In the genomic region with DNA sequence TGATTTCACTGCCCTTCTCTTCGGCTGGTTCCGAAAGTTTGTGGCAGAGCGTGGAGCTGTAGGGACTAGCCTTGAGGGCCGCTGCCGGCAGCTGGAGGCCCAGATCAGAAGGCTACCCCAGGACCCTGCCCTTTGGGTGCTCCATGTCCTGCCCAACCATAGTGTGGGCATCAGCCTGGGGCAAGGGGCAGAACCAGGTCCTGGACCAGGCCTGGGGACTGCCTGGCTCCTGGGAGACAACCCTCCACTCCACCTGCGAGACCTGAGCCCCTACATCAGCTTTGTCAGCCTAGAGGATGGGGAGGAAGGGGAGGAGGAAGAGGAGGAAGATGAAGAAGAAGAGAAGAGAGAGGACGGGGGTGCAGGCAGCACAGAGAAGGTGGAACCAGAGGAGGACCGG, we compare ENCODE assay signal across 15 cellular contexts. TPM values are rescaled to one million over a fixed set of nuclear protein-coding genes. Genes with fewer than 3 reads are reported as not detected.
A peak's percentile ranks its signal among the peaks of the same experiment; 100 is the strongest.
DNase-seq lines count a peak whose midpoint lies in the region; ATAC-seq and TF ChIP-seq lines count a peak whose summit lies in the region.
"Had no signal": no experiment of that assay in that cellular context is flagged by ENCODE, and none has a peak within 500 bp of the region (broad histone marks: within the 10 kb centered on the region; RNA-seq: fewer than 3 reads in every experiment).

No MANE protein-coding gene starts in this region.

- H3K36me3 ChIP-seq in iPS-15b (ENCODE audit: control insufficient read depth, insufficient read depth, low read length): no peaks in the 10 kb centered on the region
- H3K36me3 ChIP-seq: heart right ventricle, stomach had no signal

- peaks cover 53% of the 10 kb centered on the region for H3K27me3 ChIP-seq in iPS-15b (ENCODE audit: control insufficient read depth, insufficient read depth, low read length)

- H3K4me1 Mint-ChIP-seq in activated CD8-positive, alpha-beta memory T cell treated with anti-CD3 and anti-CD28 coated beads, Interleukin-2, amount 10 ng/mL, durations not matched to agents 7 days and 5 days: peaks cover 22% of the 10 kb centered on the region
- peaks cover 24% of the 10 kb centered on the region for H3K4me1 Mint-ChIP-seq in activated B cell treated with CpG ODN at 0.5 μM for 24 hours
- H3K4me1 Mint-ChIP-seq in stimulated activated effector memory CD8-positive, alpha-beta T cell treated with anti-CD3 and anti-CD28 coated beads, Interleukin-12 subunit alpha, Interleukin-12 subunit beta, amount 100 ng/mL, for 72 hours: peaks cover 26% of the 10 kb centered on the region

- H3K4me3 ChIP-seq in iPS-15b (ENCODE audit: low read depth, low read length): peak overlapping the region; percentile 62

- no peak for TF ChIP-seq CTCF in activated B cell treated with CpG ODN at 0.5 μM for 24 hours (IDR thresholded peaks at IDR 0.05)

- no peaks in the 10 kb centered on the region for H3K9me3 ChIP-seq in iPS-15b (ENCODE audit: control insufficient read depth, insufficient read depth, low read length)
- H3K9me3 ChIP-seq: heart right ventricle, stomach had no signal

- ATAC-seq in activated CD8-positive, alpha-beta memory T cell treated with anti-CD3 and anti-CD28 coated beads, Interleukin-2, amount 10 ng/mL, durations not matched to agents 7 days and 5 days: no peak
- ATAC-seq in activated B cell treated with CpG ODN at 0.5 μM for 24 hours (ENCODE audit: low read depth): no peak
- ATAC-seq in stimulated activated effector memory CD8-positive, alpha-beta T cell treated with anti-CD3 and anti-CD28 coated beads, Interleukin-12 subunit alpha, Interleukin-12 subunit beta, amount 100 ng/mL, for 72 hours: no peak

- H3K9me3 Mint-ChIP-seq in activated CD8-positive, alpha-beta memory T cell treated with anti-CD3 and anti-CD28 coated beads, Interleukin-2, amount 10 ng/mL, durations not matched to agents 7 days and 5 days (ENCODE audit: low read depth): no peaks in the 10 kb centered on the region
- H3K9me3 Mint-ChIP-seq in activated B cell treated with CpG ODN at 0.5 μM for 24 hours: no peaks in the 10 kb centered on the region
- H3K9me3 Mint-ChIP-seq in stimulated activated effector memory CD8-positive, alpha-beta T cell treated with anti-CD3 and anti-CD28 coated beads, Interleukin-12 subunit alpha, Interleukin-12 subunit beta, amount 100 ng/mL, for 72 hours: no peaks in the 10 kb centered on the region

- no peaks in the 10 kb centered on the region for H3K36me3 Mint-ChIP-seq in activated CD8-positive, alpha-beta memory T cell treated with anti-CD3 and anti-CD28 coated beads, Interleukin-2, amount 10 ng/mL, durations not matched to agents 7 days and 5 days
- no peaks in the 10 kb centered on the region for H3K36me3 Mint-ChIP-seq in activated B cell treated with CpG ODN at 0.5 μM for 24 hours (ENCODE audit: low read depth)
- H3K36me3 Mint-ChIP-seq in stimulated activated effector memory CD8-positive, alpha-beta T cell treated with anti-CD3 and anti-CD28 coated beads, Interleukin-12 subunit alpha, Interleukin-12 subunit beta, amount 100 ng/mL, for 72 hours: no peaks in the 10 kb centered on the region

- CTCF ChIA-PET in activated CD8-positive, alpha-beta memory T cell treated with anti-CD3 and anti-CD28 coated beads, Interleukin-2, amount 10 ng/mL, durations not matched to agents 7 days and 5 days (lab: Charles Lee): interaction anchor here (1.0 to 1.2 kb wide), 2 partner anchors 39 to 115 kb away, joined by 3 read pairs; no protein-coding TSS in a partner anchor
- CTCF ChIA-PET in activated B cell treated with CpG ODN at 0.5 μM for 24 hours (lab: Charles Lee): no interaction called here

- no peaks in the 10 kb centered on the region for H3K4me1 ChIP-seq in iPS-15b (ENCODE audit: control insufficient read depth, insufficient read depth, low read length)

- POLR2A ChIA-PET in activated B cell treated with CpG ODN at 0.5 μM for 24 hours (lab: Charles Lee): no interaction called here

- intact Hi-C loops in activated B cell treated with CpG ODN at 0.5 μM for 24 hours (cut with micrococcal nuclease): no loop called here

- no peak for DNase-seq in activated CD8-positive, alpha-beta memory T cell treated with anti-CD3 and anti-CD28 coated beads, Interleukin-2, amount 10 ng/mL, durations not matched to agents 7 days and 5 days
- no peak for DNase-seq in activated CD8-positive, alpha-beta memory T cell treated with anti-CD3 and anti-CD28 coated beads for 24 hours
- DNase-seq in activated B cell treated with CpG ODN at 0.5 μM for 24 hours (no peak), RKO (ENCODE audit: low spot score) (no peak), occipital lobe (lab: John Stamatoyannopoulos, UW) (no peak), SIG-M5 treated with dmso at 0.1 percent for 504 hours (lab: John Stamatoyannopoulos, UW; ENCODE audit: unreplicated experiment) (no peak)
- no peak for DNase-seq in stimulated activated effector memory CD8-positive, alpha-beta T cell treated with anti-CD3 and anti-CD28 coated beads, Interleukin-12 subunit alpha, Interleukin-12 subunit beta, amount 100 ng/mL, for 72 hours (ENCODE audit: low spot score in 2 of 2)
- DNase-seq: activated effector memory CD4-positive, alpha-beta T cell treated with Interleukin-2 at 50 U/mL for 16 hours; heart right ventricle; KG1; NCI-H345; stomach had no signal

- peaks cover 33% of the 10 kb centered on the region for H3K27me3 Mint-ChIP-seq in activated CD8-positive, alpha-beta memory T cell treated with anti-CD3 and anti-CD28 coated beads, Interleukin-2, amount 10 ng/mL, durations not matched to agents 7 days and 5 days
- peaks cover 6% of the 10 kb centered on the region for H3K27me3 Mint-ChIP-seq in activated B cell treated with CpG ODN at 0.5 μM for 24 hours

- H3K9ac ChIP-seq in iPS-15b (ENCODE audit: low read depth, low read length): no peak overlapping the region

- H3K4me3 Mint-ChIP-seq in activated CD8-positive, alpha-beta memory T cell treated with anti-CD3 and anti-CD28 coated beads, Interleukin-2, amount 10 ng/mL, durations not matched to agents 7 days and 5 days: peak overlapping the region; percentile 60
- H3K4me3 Mint-ChIP-seq in activated B cell treated with CpG ODN at 0.5 μM for 24 hours: peak overlapping the region; percentile 75
- peak overlapping the region; percentile 76 for H3K4me3 Mint-ChIP-seq in stimulated activated effector memory CD8-positive, alpha-beta T cell treated with anti-CD3 and anti-CD28 coated beads, Interleukin-12 subunit alpha, Interleukin-12 subunit beta, amount 100 ng/mL, for 72 hours

- no peak overlapping the region for H3K27ac Mint-ChIP-seq in activated CD8-positive, alpha-beta memory T cell treated with anti-CD3 and anti-CD28 coated beads, Interleukin-2, amount 10 ng/mL, durations not matched to agents 7 days and 5 days
- H3K27ac Mint-ChIP-seq in activated B cell treated with CpG ODN at 0.5 μM for 24 hours: no peak overlapping the region
- peak overlapping the region; percentile 29 for H3K27ac Mint-ChIP-seq in stimulated activated effector memory CD8-positive, alpha-beta T cell treated with anti-CD3 and anti-CD28 coated beads, Interleukin-12 subunit alpha, Interleukin-12 subunit beta, amount 100 ng/mL, for 72 hours

RNA-seq across cellular contexts. Expression of a gene that starts 0.9 kb away (rescaled TPM):
- total RNA-seq in activated CD8-positive, alpha-beta memory T cell treated with anti-CD3 and anti-CD28 coated beads, Interleukin-2, amount 10 ng/mL, durations not matched to agents 7 days and 5 days: under 1 TPM; 0.70 to 0.96 TPM
- 3.0 and 3.5 TPM in 2 replicates for total RNA-seq in activated B cell treated with CpG ODN at 0.5 μM for 24 hours
- 1.2 TPM for total RNA-seq in occipital lobe

RNA-seq across cellular contexts. Expression of a gene that starts 1.0 kb away (rescaled TPM):
- total RNA-seq in activated CD8-positive, alpha-beta memory T cell treated with anti-CD3 and anti-CD28 coated beads, Interleukin-2, amount 10 ng/mL, durations not matched to agents 7 days and 5 days: under 1 TPM in 1 of 2 experiments, not detected in 1; 0.12 TPM
- total RNA-seq in activated B cell treated with CpG ODN at 0.5 μM for 24 hours (0.15 and 0.31 TPM in 2 replicates), occipital lobe (0.31 TPM)

RNA-seq across cellular contexts. Expression of a gene that starts 9.4 kb away (rescaled TPM):
- total RNA-seq in activated CD8-positive, alpha-beta memory T cell treated with anti-CD3 and anti-CD28 coated beads, Interleukin-2, amount 10 ng/mL, durations not matched to agents 7 days and 5 days: 10 to 100 TPM; 23.6 to 26.1 TPM
- total RNA-seq in activated B cell treated with CpG ODN at 0.5 μM for 24 hours: 22.9 and 23.6 TPM in 2 replicates
- 5.6 TPM for total RNA-seq in occipital lobe

RNA-seq across cellular contexts. Expression of a gene that starts 30.2 kb away (rescaled TPM):
- total RNA-seq in activated CD8-positive, alpha-beta memory T cell treated with anti-CD3 and anti-CD28 coated beads, Interleukin-2, amount 10 ng/mL, durations not matched to agents 7 days and 5 days: 100 to 1,000 TPM; 348 to 365 TPM
- total RNA-seq in activated B cell treated with CpG ODN at 0.5 μM for 24 hours (45.1 and 52.0 TPM in 2 replicates), occipital lobe (10.5 TPM)

RNA-seq across cellular contexts. Expression of a gene that starts 31.1 kb away (rescaled TPM):
- total RNA-seq in activated CD8-positive, alpha-beta memory T cell treated with anti-CD3 and anti-CD28 coated beads, Interleukin-2, amount 10 ng/mL, durations not matched to agents 7 days and 5 days: not detected
- total RNA-seq in activated B cell treated with CpG ODN at 0.5 μM for 24 hours: not detected in 2 replicates
- total RNA-seq in occipital lobe: not detected
- total RNA-seq: cardiac septum, H1, heart right ventricle had no signal
